ENCODE assay signal across 19 cellular contexts in the genomic region with DNA sequence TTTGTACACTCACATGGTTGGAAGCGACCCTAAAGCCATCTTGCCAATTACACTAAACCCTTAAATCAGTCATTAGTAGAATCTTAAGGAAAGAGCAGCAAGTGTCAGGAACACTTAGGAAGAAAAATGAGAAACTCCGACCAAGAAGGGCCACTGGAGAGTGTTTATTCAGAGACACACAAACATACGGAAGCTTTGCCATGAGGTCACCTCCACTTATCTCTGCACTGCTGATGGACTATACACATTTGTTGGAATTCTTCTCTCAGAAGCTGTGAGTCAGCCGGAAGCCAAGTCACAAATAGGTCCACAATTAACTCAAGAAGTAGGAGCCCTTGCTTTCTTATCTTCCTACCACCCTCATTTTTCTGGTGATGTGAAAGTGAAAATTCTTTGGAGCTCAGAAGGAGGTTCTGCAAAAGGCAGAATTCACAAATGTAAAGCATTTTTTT. TPM values are rescaled to one million over a fixed set of nuclear protein-coding genes. Genes with fewer than 3 reads are reported as not detected.
DNase-seq lines count a peak whose midpoint lies in the region; ATAC-seq, FAIRE-seq and TF ChIP-seq lines count a peak whose summit lies in the region.
"Had no signal": no experiment of that assay in that cellular context is flagged by ENCODE, and none has a peak within 500 bp of the region (broad histone marks: within the 10 kb centered on the region; RNA-seq: fewer than 3 reads in every experiment).

No MANE protein-coding gene starts in this region.

- H3K9me3 ChIP-seq in SJSA1 (replicated peaks) = no peaks in the 10 kb centered on the region
- no peaks in the 10 kb centered on the region for H3K9me3 ChIP-seq in effector memory CD4-positive, alpha-beta T cell (ENCODE audit: control insufficient read depth, low read length)
- H3K9me3 ChIP-seq: transverse colon had no signal

- TF ChIP-seq POLR2A in H54 (IDR thresholded peaks at IDR 0.05; ENCODE audit: low read depth, low read length) = no peak

- H3K36me3 ChIP-seq in SJSA1 = no peaks in the 10 kb centered on the region
- H3K36me3 ChIP-seq in effector memory CD4-positive, alpha-beta T cell (ENCODE audit: control insufficient read depth, insufficient read depth, low read length) = no peaks in the 10 kb centered on the region
- H3K36me3 ChIP-seq: transverse colon had no signal

- peak; percentile 82 for FAIRE-seq in H54 (lab: Jason Lieb, UNC)

- no peak for ATAC-seq in HG03520 (IDR thresholded peaks at IDR 0.05; ENCODE audit: unreplicated experiment)
- ATAC-seq in GM21723 (IDR thresholded peaks at IDR 0.05; ENCODE audit: unreplicated experiment) = no peak
- ATAC-seq: natural killer cell treated with Interleukin-12 subunit alpha and Interleukin-12 subunit beta and Interleukin-15 and Interleukin-18, amount 100 ng/mL, for 72 hours had no signal

- no peaks in the 10 kb centered on the region for H3K27me3 ChIP-seq in SJSA1 (replicated peaks)
- H3K27me3 ChIP-seq in effector memory CD4-positive, alpha-beta T cell (replicated peaks; ENCODE audit: control insufficient read depth, insufficient read depth, low read length, poor library complexity, severe bottlenecking) = no peaks in the 10 kb centered on the region
- H3K27me3 ChIP-seq: transverse colon had no signal

- H3K4me3 ChIP-seq in SJSA1 (no peak overlapping the region), fibroblast of pulmonary artery (replicated peaks; ENCODE audit: low read depth, low read length) (no peak overlapping the region)
- no peak overlapping the region for H3K4me3 ChIP-seq in effector memory CD4-positive, alpha-beta T cell (ENCODE audit: insufficient read depth, low read depth, low read length, poor library complexity, severe bottlenecking)
- H3K4me3 ChIP-seq: transverse colon had no signal

- no peak for TF ChIP-seq CTCF in fibroblast of pulmonary artery (IDR thresholded peaks at IDR 0.05; ENCODE audit: low read length, missing control alignments)

- H3K27ac ChIP-seq in SJSA1 = peak overlapping the region; percentile 26
- H3K27ac ChIP-seq in effector memory CD4-positive, alpha-beta T cell (ENCODE audit: insufficient read depth, low read length, poor library complexity, severe bottlenecking) = no peak overlapping the region
- H3K27ac ChIP-seq: transverse colon, VCaP had no signal

- H3K4me1 ChIP-seq in SJSA1 (replicated peaks) = peaks cover 16% of the 10 kb centered on the region
- no peaks in the 10 kb centered on the region for H3K4me1 ChIP-seq in effector memory CD4-positive, alpha-beta T cell (ENCODE audit: control insufficient read depth, insufficient read depth, low read length, poor library complexity, severe bottlenecking)
- H3K4me1 ChIP-seq: transverse colon had no signal

- DNase-seq in H54 (ENCODE audit: insufficient read length, low spot score) (peak; percentile 13), SJSA1 (ENCODE audit: low read depth in 1 of 2, low spot score in 2 of 2) (peak; percentile 55 to 63), fibroblast of pulmonary artery (ENCODE audit: low read depth) (peak; percentile 83), pulmonary artery endothelial cell (ENCODE audit: low read depth, low spot score) (peak; percentile 90), C1 segment of cervical spinal cord (lab: John Stamatoyannopoulos, UW) (no peak)
- DNase-seq in effector memory CD4-positive, alpha-beta T cell = no peak
- DNase-seq: AML-193, amniotic stem cell, cerebellar nuclear complex, endodermal cell, H7, NCI-H1694 treated with DMSO at 0.1 percent for 48 hours, SHP77, transverse colon had no signal

RNA-seq across cellular contexts. Expression of a gene that starts 21.6 kb away (rescaled TPM):
- total RNA-seq in SJSA1 (2014; rRNA removed; shearing (Covaris generic)) = not detected in 2 replicates
- not detected in 2 replicates for total RNA-seq in pulmonary artery endothelial cell
- total RNA-seq: endodermal cell; H7; mesenteric fat pad; natural killer cell treated with Interleukin-12 subunit alpha and Interleukin-12 subunit beta and Interleukin-15 and Interleukin-18, amount 100 ng/mL, for 72 hours; transverse colon had no signal

Comparison
In these comparisons a context has a peak if more than half of its experiments do, and no peak if none do; other contexts are left out.
1. DNase-seq: peak in H54 (single experiment), SJSA1 (2 of 2), fibroblast of pulmonary artery (single experiment) and pulmonary artery endothelial cell (single experiment); none in effector memory CD4-positive, alpha-beta T cell (0 of 3) and C1 segment of cervical spinal cord (0 of 14).